ENCODE assay signal across 15 cellular contexts in the genomic region with DNA sequence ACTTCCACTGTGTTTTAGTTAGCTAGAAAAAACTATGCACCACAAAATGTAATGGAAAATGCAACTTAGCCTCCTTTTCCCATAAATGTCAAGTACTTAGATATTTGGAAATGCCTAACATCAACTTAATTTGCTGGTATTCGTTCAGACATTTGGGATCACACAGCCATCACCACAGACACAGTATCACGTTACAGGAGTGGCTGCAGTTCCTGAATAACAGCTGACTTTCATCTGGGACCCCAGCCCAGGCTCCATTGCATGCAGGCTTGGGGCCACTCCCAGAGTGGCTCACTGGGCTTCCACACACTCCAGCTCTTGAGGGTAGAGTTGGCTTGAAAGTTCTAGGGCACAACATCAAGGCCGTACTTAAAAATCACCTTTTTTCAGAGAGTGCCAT.
"Had no signal": no experiment of that assay in that cellular context is flagged by ENCODE, and none has a peak within 500 bp of the region (broad histone marks: within the 10 kb centered on the region; RNA-seq: fewer than 3 reads in every experiment).

No MANE protein-coding gene starts in this region.

- ATAC-seq: activated CD8-positive, alpha-beta memory T cell treated with anti-CD3 and anti-CD28 coated beads, Interleukin-2, amount 10 ng/mL, durations not matched to agents 7 days and 5 days; T-cell; upper lobe of right lung had no signal

- DNase-seq: activated CD4-positive, alpha-beta T cell treated with anti-CD3 and anti-CD28 coated beads for 1 hour; activated CD4-positive, alpha-beta T cell treated with anti-CD3 and anti-CD28 coated beads, Interleukin-2, amount 50 U/mL, for 48 hours; activated CD8-positive, alpha-beta memory T cell treated with anti-CD3 and anti-CD28 coated beads, Interleukin-2, amount 10 ng/mL, durations not matched to agents 7 days and 5 days; activated effector memory CD4-positive, alpha-beta T cell treated with anti-CD3 and anti-CD28 coated beads, Interleukin-2, amount 50 U/mL, for 16 hours; activated T-cell treated with anti-CD3 and anti-CD28 coated beads, Interleukin-2, amount 50 U/mL, for 24 hours; colonic mucosa; effector CD4-positive, alpha-beta T cell; hypothalamus; nephron progenitor cell; stimulated activated CD4-positive, alpha-beta T cell treated with anti-CD3 and anti-CD28 coated beads, Interleukin-15, amount 100 ng/mL, for 24 hours; stimulated activated CD4-positive, alpha-beta T cell treated with anti-CD3 and anti-CD28 coated beads, Interleukin-4, amount 100 ng/mL, for 24 hours; T-cell; T1000; testis; upper lobe of right lung had no signal
